Comparison of ENCODE assay signal across 10 cellular contexts in the genomic region with DNA sequence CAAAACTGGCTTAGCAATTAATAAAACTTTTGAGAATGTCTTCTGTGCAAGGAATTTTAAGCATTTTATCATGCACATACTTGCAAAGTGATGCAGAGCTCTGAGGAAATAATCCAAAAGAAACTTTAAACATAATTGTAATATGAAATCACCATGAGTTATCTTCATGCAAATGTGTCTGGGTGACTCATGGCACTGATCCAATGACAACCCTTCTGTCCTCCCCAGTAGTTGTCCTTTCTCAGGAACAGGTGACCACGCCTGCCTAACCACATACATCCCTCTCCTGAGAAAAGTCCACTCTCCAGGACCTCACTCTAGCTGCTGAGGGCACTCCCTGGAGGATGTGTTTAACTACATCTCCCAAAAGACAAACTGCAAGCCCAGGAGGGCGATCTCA.
A peak's percentile ranks its signal among the peaks of the same experiment; 100 is the strongest.
DNase-seq lines count a peak whose midpoint lies in the region; ATAC-seq and TF ChIP-seq lines count a peak whose summit lies in the region.
"Had no signal": no experiment of that assay in that cellular context is flagged by ENCODE, and none has a peak within 500 bp of the region (broad histone marks: within the 10 kb centered on the region; RNA-seq: fewer than 3 reads in every experiment).

No MANE protein-coding gene starts in this region.

- H3K27ac ChIP-seq in IMR-90 (ENCODE audit: insufficient read depth, low read length) = 0 out of 2 replicates have a peak overlapping the region, but pooled peaks have one; percentile 3
- H3K27ac ChIP-seq in mammary epithelial cell (ENCODE audit: insufficient read depth, low read depth, low read length) = peak overlapping the region; percentile 66
- peak overlapping the region in 1 of 2 donors; percentile 8 for H3K27ac ChIP-seq in left lung
- H3K27ac ChIP-seq in neuronal stem cell (replicated peaks; ENCODE audit: low read length) = no peak overlapping the region

- H3K27me3 ChIP-seq in IMR-90 (ENCODE audit: control insufficient read depth, insufficient read depth, low read length) (no peaks in the 10 kb centered on the region), mammary epithelial cell (ENCODE audit: insufficient read depth, low read length) (no peaks in the 10 kb centered on the region), left lung (no peaks in the 10 kb centered on the region), neuronal stem cell (ENCODE audit: control insufficient read depth in 3 of 3, insufficient read depth in 3 of 3, low read depth in 1 of 3, low read length in 3 of 3) (no peaks in the 10 kb centered on the region)

- H4K91ac ChIP-seq in IMR-90 (ENCODE audit: insufficient read depth, low read depth, low read length) (peak overlapping the region; percentile 37), neuronal stem cell (ENCODE audit: low read depth, low read length, poor library complexity) (no peak overlapping the region)

- no CpG with 5 or more reads among the region's 2 CpGs for WGBS in IMR-90 (ENCODE audit: extremely low coverage in 2 of 2, insufficient read length in 1 of 2), 2 experiments
- 0% methylated on average over 2 of the region's 2 CpGs for WGBS in mammary epithelial cell (ENCODE audit: low coverage, missing lambda C conversion rate)
- no CpG with 5 or more reads among the region's 2 CpGs for WGBS in neuronal stem cell (ENCODE audit: extremely low coverage in 2 of 2, insufficient read length in 2 of 2, insufficient replicate concordance in 1 of 2), 2 donors

- H4K8ac ChIP-seq in IMR-90 (ENCODE audit: low read depth in 2 of 2, low read length in 2 of 2) (peak overlapping the region; percentile 4 to 27; a peak in 2 of 4 replicates), neuronal stem cell (ENCODE audit: low read depth, low read length) (no peak overlapping the region)

- in situ Hi-C loops in IMR-90 (cut with MboI; ENCODE audit: low sequenced_read_pairs) (no loop called here), mammary epithelial cell (cut with MboI; ENCODE audit: low sequenced_read_pairs in 2 of 2) (no loop called here)

- dilution Hi-C loops in IMR-90 (cut with HindIII; ENCODE audit: low sequenced_read_pairs, unreplicated experiment) = no loop called here
- dilution Hi-C loops in mammary epithelial cell (cut with HindIII; ENCODE audit: low sequenced_read_pairs) = no loop called here

- H3K9me3 ChIP-seq in IMR-90 (ENCODE audit: control insufficient read depth, insufficient read depth, low read length) (no peaks in the 10 kb centered on the region), mammary epithelial cell (replicated peaks; ENCODE audit: insufficient read depth, low read length) (no peaks in the 10 kb centered on the region), left lung (no peaks in the 10 kb centered on the region), neuronal stem cell (replicated peaks in 1 of 2; ENCODE audit: control insufficient read depth in 2 of 2, insufficient read depth in 1 of 2, low read depth in 1 of 2, low read length in 2 of 2) (no peaks in the 10 kb centered on the region)

- H2BK12ac ChIP-seq in neuronal stem cell (ENCODE audit: low read length) = no peak overlapping the region

- H3K23ac ChIP-seq in IMR-90 (ENCODE audit: low read depth, low read length) (no peak overlapping the region), neuronal stem cell (ENCODE audit: low read depth, low read length, poor library complexity) (no peak overlapping the region)

- POLR2A ChIA-PET in IMR-90 (lab: Charles Lee; ENCODE audit: unreplicated experiment) = interaction anchor here (0.7 kb wide), 1 partner anchor 408 kb away, joined by 6 read pairs; no protein-coding TSS in a partner anchor

- H3K4me3 ChIP-seq in IMR-90 (ENCODE audit: insufficient read depth, low read depth, low read length) (no peak overlapping the region), mammary epithelial cell (replicated peaks in 1 of 3; ENCODE audit: insufficient read depth in 1 of 3, low read depth in 2 of 3, low read length in 3 of 3) (no peak overlapping the region), left lung (no peak overlapping the region), neuronal stem cell (ENCODE audit: low read length in 2 of 2) (no peak overlapping the region)

- ATAC-seq in IMR-90 (ENCODE audit: low read depth) = peak; percentile 87
- ATAC-seq in left lung = peak; percentile 87
- no peak for ATAC-seq in HG03469 (IDR thresholded peaks at IDR 0.05; ENCODE audit: unreplicated experiment)
- ATAC-seq: effector memory CD8-positive, alpha-beta T cell had no signal

- H3K9me1 ChIP-seq in IMR-90 (ENCODE audit: insufficient read depth, low read length) = peaks cover 2% of the 10 kb centered on the region; the same call in 1 of the 2 replicates

- H3K14ac ChIP-seq in IMR-90 (replicated peaks; ENCODE audit: low read depth, low read length) (no peak overlapping the region), neuronal stem cell (ENCODE audit: low read length) (no peak overlapping the region)

- H4K20me1 ChIP-seq in IMR-90 (ENCODE audit: insufficient read depth, low read length) = no peaks in the 10 kb centered on the region
- no peaks in the 10 kb centered on the region for H4K20me1 ChIP-seq in mammary epithelial cell (ENCODE audit: insufficient read depth, low read length)

- H3K36me3 ChIP-seq in IMR-90 (ENCODE audit: control insufficient read depth, insufficient read depth, low read length) = no peaks in the 10 kb centered on the region
- no peaks in the 10 kb centered on the region for H3K36me3 ChIP-seq in mammary epithelial cell (ENCODE audit: insufficient read depth, low read length)
- H3K36me3 ChIP-seq in left lung = no peaks in the 10 kb centered on the region
- no peaks in the 10 kb centered on the region for H3K36me3 ChIP-seq in neuronal stem cell (replicated peaks in 1 of 2; ENCODE audit: control insufficient read depth in 2 of 2, insufficient read depth in 2 of 2, low read length in 2 of 2)

- H2AFZ ChIP-seq in IMR-90 (replicated peaks; ENCODE audit: low read length, poor library complexity) (peak overlapping the region; percentile 69), mammary epithelial cell (ENCODE audit: low read depth, low read length) (peak overlapping the region; percentile 41), neuronal stem cell (ENCODE audit: low read length) (no peak overlapping the region)

- H2BK20ac ChIP-seq in IMR-90 (ENCODE audit: low read depth, low read length) = peak overlapping the region; percentile 73

- H2BK15ac ChIP-seq in IMR-90 (ENCODE audit: low read depth, low read length) (0 out of 3 replicates have a peak overlapping the region, but pooled peaks have one; percentile 29), neuronal stem cell (ENCODE audit: low read length) (no peak overlapping the region)

- peak; percentile 3 for DNase-seq in COLO668 (lab: John Stamatoyannopoulos, UW; ENCODE audit: unreplicated experiment)
- peak; percentile 97 for DNase-seq in IMR-90
- peak; percentile 97 for DNase-seq in mammary epithelial cell
- no peak for DNase-seq in left lung
- no peak for DNase-seq in neuronal stem cell (ENCODE audit: low spot score)
- no peak for DNase-seq in erythroblast (lab: John Stamatoyannopoulos, UW)
- DNase-seq in stimulated activated naive CD4-positive, alpha-beta T cell (lab: John Stamatoyannopoulos, UW) = no peak
- DNase-seq: effector memory CD8-positive, alpha-beta T cell; NCI-H1694 treated with DMSO at 0.1 percent for 48 hours had no signal

- intact Hi-C loops in IMR-90 (cut with micrococcal nuclease) (loop anchor here (10.0 kb wide), 2 partner anchors 307 to 347 kb away; no protein-coding TSS in a partner anchor), mammary epithelial cell (cut with micrococcal nuclease) (loop anchor here (1.0 to 10.0 kb wide), 3 partner anchors 22 to 307 kb away; no protein-coding TSS in a partner anchor), left lung (cut with DNase I) (no loop called here)

- H3K18ac ChIP-seq in IMR-90 (ENCODE audit: low read depth, low read length) (no peak overlapping the region), neuronal stem cell (ENCODE audit: low read length) (no peak overlapping the region)

- H3K4ac ChIP-seq in IMR-90 (ENCODE audit: low read depth, low read length) (peak overlapping the region; percentile 68), neuronal stem cell (ENCODE audit: low read length) (no peak overlapping the region)

- no peak for TF ChIP-seq POLR2A in IMR-90 (IDR thresholded peaks at IDR 0.05; ENCODE audit: low read depth, low read length)
- TF ChIP-seq POLR2A in erythroblast (IDR thresholded peaks at IDR 0.05; ENCODE audit: low read length) = no peak

- H2AK9ac ChIP-seq in IMR-90 (replicated peaks; ENCODE audit: low read depth, low read length, poor library complexity) = no peak overlapping the region

- H3K9ac ChIP-seq in IMR-90 (ENCODE audit: low read depth, low read length) = no peak overlapping the region
- peak overlapping the region; percentile 47 for H3K9ac ChIP-seq in mammary epithelial cell (ENCODE audit: insufficient read depth, low read length)
- no peak overlapping the region for H3K9ac ChIP-seq in neuronal stem cell (ENCODE audit: low read depth, low read length, poor library complexity)

- H2BK120ac ChIP-seq in IMR-90 (ENCODE audit: low read depth, low read length) (peak overlapping the region; percentile 78), neuronal stem cell (ENCODE audit: low read depth, low read length) (no peak overlapping the region)

- H4K5ac ChIP-seq in IMR-90 (ENCODE audit: low read depth, low read length) = no peak overlapping the region

- H2AK5ac ChIP-seq in IMR-90 (ENCODE audit: low read depth, low read length) (no peak overlapping the region), neuronal stem cell (ENCODE audit: low read depth, low read length) (no peak overlapping the region)

- no peaks in the 10 kb centered on the region for H3K79me1 ChIP-seq in IMR-90 (ENCODE audit: low read depth in 1 of 2, low read length in 2 of 2)
- H3K79me1 ChIP-seq in neuronal stem cell (ENCODE audit: low read depth, low read length) = no peaks in the 10 kb centered on the region

- H3K4me2 ChIP-seq in IMR-90 (ENCODE audit: low read depth, low read length) (peak overlapping the region; percentile 1; the same call in 1 of the 2 replicates), mammary epithelial cell (ENCODE audit: insufficient read depth, low read depth, low read length) (peak overlapping the region; percentile 62), neuronal stem cell (ENCODE audit: insufficient read depth, low read length, poor library complexity, severe bottlenecking) (no peak overlapping the region)

- peak overlapping the region; percentile 68 for H2BK5ac ChIP-seq in IMR-90 (ENCODE audit: low read depth, low read length, poor library complexity, severe bottlenecking)
- H2BK5ac ChIP-seq in neuronal stem cell (ENCODE audit: low read length) = no peak overlapping the region

- CTCF ChIA-PET in IMR-90 (lab: Yijun Ruan, JAX) = interaction anchor here (0.5 to 1.0 kb wide), 2 partner anchors 8 to 1620 kb away, joined by 3 to 4 read pairs; no protein-coding TSS in a partner anchor
- CTCF ChIA-PET in mammary epithelial cell (lab: Charles Lee; ENCODE audit: low non-redundant PET) = no interaction called here

- H3K79me2 ChIP-seq in mammary epithelial cell (ENCODE audit: insufficient read depth, low read length) = no peaks in the 10 kb centered on the region

- peaks cover 5% of the 10 kb centered on the region for H3K4me1 ChIP-seq in IMR-90 (ENCODE audit: control insufficient read depth, insufficient read depth, low read length)
- H3K4me1 ChIP-seq in mammary epithelial cell (ENCODE audit: insufficient read depth, low read length) = peaks cover 28% of the 10 kb centered on the region
- H3K4me1 ChIP-seq in left lung = no peaks in the 10 kb centered on the region
- H3K4me1 ChIP-seq in neuronal stem cell (ENCODE audit: control insufficient read depth in 2 of 2, insufficient read depth in 1 of 2, low read depth in 1 of 2, low read length in 2 of 2) = peaks cover 0 to 2% of the 10 kb centered on the region in 2 donors

- no peak for TF ChIP-seq CTCF in IMR-90 (conservative IDR thresholded peaks at IDR 0.05; ENCODE audit: low read depth, low read length)
- peak in 1 of 2 donors; percentile 5 for TF ChIP-seq CTCF in mammary epithelial cell (conservative IDR thresholded peaks at IDR 0.05 in 1 of 2, IDR thresholded peaks at IDR 0.05 in 1 of 2; ENCODE audit: extremely low read depth in 1 of 2, insufficient read depth in 1 of 2, low read depth in 1 of 2, low read length in 2 of 2)
- no peak for TF ChIP-seq CTCF in left lung (IDR thresholded peaks at IDR 0.05)

- H3K56ac ChIP-seq in IMR-90 (ENCODE audit: extremely low read depth, insufficient read depth, low read length) = no peak overlapping the region

- no TSS peak for BruUV-seq in IMR-90 (replicated peaks; lab: Mats Ljungman, UMichigan)
- BruUV-seq in mammary epithelial cell (replicated peaks; lab: Mats Ljungman, UMichigan) = no TSS peak

- TF ChIP-seq RAD21 in IMR-90 (IDR thresholded peaks at IDR 0.05; ENCODE audit: low read length) = no peak

Comparison
In these comparisons a context has a peak if more than half of its experiments do, and no peak if none do; other contexts are left out.
1. DNase-seq: peak in COLO668 (single experiment), IMR-90 (single experiment) and mammary epithelial cell (single experiment); none in left lung (0 of 2), neuronal stem cell (single experiment), erythroblast (0 of 2) and stimulated activated naive CD4-positive, alpha-beta T cell (0 of 6).
2. intact Hi-C loops: an anchor here in IMR-90 (10.0 kb wide) and mammary epithelial cell (1.0 to 10.0 kb wide); none called in left lung.